ENCODE assay signal across 1 cellular context in the genomic region with DNA sequence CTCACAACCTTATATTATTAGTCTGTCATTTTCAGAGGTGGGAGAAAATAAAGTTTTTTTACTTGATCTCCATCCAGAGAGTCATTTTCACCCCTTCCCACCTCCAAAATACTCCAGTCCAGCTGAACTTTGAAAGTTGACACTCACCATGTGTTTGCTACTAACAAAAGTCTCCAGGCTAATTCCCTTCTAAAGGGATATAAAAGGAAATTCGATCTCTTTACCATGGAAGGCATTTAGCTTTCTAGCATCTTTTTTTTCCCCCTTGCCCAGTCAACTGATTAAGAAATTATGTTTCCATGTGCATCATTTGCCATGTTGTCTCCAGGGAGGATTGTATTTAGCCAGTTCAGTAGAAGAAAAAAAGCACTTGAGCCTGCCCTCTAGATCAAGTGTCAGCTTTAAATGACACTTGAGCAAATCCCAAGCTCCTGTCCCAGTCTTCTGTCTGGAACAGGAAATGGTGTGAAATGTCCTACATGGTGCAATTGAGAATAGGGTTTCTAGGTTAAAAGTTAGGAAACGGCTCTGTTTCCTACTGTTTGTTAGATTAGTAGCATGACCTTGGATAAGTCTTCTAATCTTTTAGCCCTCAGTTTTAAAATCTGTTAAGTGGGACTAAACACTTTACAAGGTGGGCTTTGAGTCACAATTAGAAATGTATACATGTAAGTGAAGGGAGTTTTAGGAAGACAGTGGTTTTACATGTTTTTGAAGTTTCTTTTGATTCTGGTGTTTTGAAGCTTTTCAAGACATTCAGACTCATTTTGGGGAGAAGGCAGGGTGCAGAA.
TF ChIP-seq lines count a peak whose summit lies in the region.

No MANE protein-coding gene starts in this region.

TF ChIP-seq in K562, 482 proteins besides CTCF, POLR2A, EP300 and RAD21 (continued from another document and continues in another):
- TF ChIP-seq, protein P1, sequence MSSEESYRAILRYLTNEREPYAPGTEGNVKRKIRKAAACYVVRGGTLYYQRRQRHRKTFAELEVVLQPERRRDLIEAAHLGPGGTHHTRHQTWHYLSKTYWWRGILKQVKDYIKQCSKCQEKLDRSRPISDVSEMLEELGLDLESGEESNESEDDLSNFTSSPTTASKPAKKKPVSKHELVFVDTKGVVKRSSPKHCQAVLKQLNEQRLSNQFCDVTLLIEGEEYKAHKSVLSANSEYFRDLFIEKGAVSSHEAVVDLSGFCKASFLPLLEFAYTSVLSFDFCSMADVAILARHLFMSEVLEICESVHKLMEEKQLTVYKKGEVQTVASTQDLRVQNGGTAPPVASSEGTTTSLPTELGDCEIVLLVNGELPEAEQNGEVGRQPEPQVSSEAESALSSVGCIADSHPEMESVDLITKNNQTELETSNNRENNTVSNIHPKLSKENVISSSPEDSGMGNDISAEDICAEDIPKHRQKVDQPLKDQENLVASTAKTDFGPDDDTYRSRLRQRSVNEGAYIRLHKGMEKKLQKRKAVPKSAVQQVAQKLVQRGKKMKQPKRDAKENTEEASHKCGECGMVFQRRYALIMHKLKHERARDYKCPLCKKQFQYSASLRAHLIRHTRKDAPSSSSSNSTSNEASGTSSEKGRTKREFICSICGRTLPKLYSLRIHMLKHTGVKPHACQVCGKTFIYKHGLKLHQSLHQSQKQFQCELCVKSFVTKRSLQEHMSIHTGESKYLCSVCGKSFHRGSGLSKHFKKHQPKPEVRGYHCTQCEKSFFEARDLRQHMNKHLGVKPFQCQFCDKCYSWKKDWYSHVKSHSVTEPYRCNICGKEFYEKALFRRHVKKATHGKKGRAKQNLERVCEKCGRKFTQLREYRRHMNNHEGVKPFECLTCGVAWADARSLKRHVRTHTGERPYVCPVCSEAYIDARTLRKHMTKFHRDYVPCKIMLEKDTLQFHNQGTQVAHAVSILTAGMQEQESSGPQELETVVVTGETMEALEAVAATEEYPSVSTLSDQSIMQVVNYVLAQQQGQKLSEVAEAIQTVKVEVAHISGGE (CRISPR knock-in tag; IDR thresholded peaks at IDR 0.05) = no peak
- TF ChIP-seq, protein P2, sequence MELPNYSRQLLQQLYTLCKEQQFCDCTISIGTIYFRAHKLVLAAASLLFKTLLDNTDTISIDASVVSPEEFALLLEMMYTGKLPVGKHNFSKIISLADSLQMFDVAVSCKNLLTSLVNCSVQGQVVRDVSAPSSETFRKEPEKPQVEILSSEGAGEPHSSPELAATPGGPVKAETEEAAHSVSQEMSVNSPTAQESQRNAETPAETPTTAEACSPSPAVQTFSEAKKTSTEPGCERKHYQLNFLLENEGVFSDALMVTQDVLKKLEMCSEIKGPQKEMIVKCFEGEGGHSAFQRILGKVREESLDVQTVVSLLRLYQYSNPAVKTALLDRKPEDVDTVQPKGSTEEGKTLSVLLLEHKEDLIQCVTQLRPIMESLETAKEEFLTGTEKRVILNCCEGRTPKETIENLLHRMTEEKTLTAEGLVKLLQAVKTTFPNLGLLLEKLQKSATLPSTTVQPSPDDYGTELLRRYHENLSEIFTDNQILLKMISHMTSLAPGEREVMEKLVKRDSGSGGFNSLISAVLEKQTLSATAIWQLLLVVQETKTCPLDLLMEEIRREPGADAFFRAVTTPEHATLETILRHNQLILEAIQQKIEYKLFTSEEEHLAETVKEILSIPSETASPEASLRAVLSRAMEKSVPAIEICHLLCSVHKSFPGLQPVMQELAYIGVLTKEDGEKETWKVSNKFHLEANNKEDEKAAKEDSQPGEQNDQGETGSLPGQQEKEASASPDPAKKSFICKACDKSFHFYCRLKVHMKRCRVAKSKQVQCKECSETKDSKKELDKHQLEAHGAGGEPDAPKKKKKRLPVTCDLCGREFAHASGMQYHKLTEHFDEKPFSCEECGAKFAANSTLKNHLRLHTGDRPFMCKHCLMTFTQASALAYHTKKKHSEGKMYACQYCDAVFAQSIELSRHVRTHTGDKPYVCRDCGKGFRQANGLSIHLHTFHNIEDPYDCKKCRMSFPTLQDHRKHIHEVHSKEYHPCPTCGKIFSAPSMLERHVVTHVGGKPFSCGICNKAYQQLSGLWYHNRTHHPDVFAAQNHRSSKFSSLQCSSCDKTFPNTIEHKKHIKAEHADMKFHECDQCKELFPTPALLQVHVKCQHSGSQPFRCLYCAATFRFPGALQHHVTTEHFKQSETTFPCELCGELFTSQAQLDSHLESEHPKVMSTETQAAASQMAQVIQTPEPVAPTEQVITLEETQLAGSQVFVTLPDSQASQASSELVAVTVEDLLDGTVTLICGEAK (IDR thresholded peaks at IDR 0.05) = peak; percentile 74
- TF ChIP-seq, protein P2 (CRISPR knock-in tag; IDR thresholded peaks at IDR 0.05) = no peak; the same call in 1 of the 2 replicates
- TF ChIP-seq, protein P3, sequence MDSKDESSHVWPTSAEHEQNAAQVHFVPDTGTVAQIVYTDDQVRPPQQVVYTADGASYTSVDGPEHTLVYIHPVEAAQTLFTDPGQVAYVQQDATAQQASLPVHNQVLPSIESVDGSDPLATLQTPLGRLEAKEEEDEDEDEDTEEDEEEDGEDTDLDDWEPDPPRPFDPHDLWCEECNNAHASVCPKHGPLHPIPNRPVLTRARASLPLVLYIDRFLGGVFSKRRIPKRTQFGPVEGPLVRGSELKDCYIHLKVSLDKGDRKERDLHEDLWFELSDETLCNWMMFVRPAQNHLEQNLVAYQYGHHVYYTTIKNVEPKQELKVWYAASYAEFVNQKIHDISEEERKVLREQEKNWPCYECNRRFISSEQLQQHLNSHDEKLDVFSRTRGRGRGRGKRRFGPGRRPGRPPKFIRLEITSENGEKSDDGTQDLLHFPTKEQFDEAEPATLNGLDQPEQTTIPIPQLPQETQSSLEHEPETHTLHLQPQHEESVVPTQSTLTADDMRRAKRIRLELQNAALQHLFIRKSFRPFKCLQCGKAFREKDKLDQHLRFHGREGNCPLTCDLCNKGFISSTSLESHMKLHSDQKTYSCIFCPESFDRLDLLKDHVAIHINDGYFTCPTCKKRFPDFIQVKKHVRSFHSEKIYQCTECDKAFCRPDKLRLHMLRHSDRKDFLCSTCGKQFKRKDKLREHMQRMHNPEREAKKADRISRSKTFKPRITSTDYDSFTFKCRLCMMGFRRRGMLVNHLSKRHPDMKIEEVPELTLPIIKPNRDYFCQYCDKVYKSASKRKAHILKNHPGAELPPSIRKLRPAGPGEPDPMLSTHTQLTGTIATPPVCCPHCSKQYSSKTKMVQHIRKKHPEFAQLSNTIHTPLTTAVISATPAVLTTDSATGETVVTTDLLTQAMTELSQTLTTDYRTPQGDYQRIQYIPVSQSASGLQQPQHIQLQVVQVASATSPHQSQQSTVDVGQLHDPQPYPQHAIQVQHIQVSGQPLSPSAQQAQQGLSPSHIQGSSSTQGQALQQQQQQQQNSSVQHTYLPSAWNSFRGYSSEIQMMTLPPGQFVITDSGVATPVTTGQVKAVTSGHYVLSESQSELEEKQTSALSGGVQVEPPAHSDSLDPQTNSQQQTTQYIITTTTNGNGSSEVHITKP (IDR thresholded peaks at IDR 0.05; ENCODE audit: partially characterized antibody) = peak; percentile 57
- peak; percentile 77 for TF ChIP-seq BCOR (IDR thresholded peaks at IDR 0.05)
- peak; percentile 68; the same call in 1 of the 2 replicates for TF ChIP-seq ESRRA (IDR thresholded peaks at IDR 0.05; ENCODE audit: borderline replicate concordance, low read depth)
- TF ChIP-seq, protein P4, sequence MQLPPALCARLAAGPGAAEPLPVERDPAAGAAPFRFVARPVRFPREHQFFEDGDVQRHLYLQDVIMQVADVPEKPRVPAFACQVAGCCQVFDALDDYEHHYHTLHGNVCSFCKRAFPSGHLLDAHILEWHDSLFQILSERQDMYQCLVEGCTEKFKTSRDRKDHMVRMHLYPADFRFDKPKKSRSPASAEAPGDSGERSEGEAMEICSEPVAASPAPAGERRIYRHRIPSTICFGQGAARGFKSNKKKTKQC (CRISPR knock-in tag; IDR thresholded peaks at IDR 0.05) = no peak
- no peak for TF ChIP-seq NFXL1 (CRISPR knock-in tag; IDR thresholded peaks at IDR 0.05)
- no peak for TF ChIP-seq WHSC1 (IDR thresholded peaks at IDR 0.05; ENCODE audit: low read length)
- no peak for TF ChIP-seq ASH1L (IDR thresholded peaks at IDR 0.05; ENCODE audit: borderline replicate concordance, low read depth, partially characterized antibody)
- TF ChIP-seq KLF6 (CRISPR knock-in tag; IDR thresholded peaks at IDR 0.05; ENCODE audit: borderline replicate concordance) = no peak
- TF ChIP-seq, protein P5, sequence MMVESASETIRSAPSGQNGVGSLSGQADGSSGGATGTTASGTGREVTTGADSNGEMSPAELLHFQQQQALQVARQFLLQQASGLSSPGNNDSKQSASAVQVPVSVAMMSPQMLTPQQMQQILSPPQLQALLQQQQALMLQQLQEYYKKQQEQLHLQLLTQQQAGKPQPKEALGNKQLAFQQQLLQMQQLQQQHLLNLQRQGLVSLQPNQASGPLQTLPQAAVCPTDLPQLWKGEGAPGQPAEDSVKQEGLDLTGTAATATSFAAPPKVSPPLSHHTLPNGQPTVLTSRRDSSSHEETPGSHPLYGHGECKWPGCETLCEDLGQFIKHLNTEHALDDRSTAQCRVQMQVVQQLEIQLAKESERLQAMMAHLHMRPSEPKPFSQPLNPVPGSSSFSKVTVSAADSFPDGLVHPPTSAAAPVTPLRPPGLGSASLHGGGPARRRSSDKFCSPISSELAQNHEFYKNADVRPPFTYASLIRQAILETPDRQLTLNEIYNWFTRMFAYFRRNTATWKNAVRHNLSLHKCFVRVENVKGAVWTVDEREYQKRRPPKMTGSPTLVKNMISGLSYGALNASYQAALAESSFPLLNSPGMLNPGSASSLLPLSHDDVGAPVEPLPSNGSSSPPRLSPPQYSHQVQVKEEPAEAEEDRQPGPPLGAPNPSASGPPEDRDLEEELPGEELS (CRISPR knock-in tag; IDR thresholded peaks at IDR 0.05; ENCODE audit: borderline replicate concordance) = no peak
- no peak for TF ChIP-seq ZNF785 (CRISPR knock-in tag; IDR thresholded peaks at IDR 0.05)
- TF ChIP-seq, protein P6, sequence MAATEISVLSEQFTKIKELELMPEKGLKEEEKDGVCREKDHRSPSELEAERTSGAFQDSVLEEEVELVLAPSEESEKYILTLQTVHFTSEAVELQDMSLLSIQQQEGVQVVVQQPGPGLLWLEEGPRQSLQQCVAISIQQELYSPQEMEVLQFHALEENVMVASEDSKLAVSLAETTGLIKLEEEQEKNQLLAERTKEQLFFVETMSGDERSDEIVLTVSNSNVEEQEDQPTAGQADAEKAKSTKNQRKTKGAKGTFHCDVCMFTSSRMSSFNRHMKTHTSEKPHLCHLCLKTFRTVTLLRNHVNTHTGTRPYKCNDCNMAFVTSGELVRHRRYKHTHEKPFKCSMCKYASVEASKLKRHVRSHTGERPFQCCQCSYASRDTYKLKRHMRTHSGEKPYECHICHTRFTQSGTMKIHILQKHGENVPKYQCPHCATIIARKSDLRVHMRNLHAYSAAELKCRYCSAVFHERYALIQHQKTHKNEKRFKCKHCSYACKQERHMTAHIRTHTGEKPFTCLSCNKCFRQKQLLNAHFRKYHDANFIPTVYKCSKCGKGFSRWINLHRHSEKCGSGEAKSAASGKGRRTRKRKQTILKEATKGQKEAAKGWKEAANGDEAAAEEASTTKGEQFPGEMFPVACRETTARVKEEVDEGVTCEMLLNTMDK (IDR thresholded peaks at IDR 0.05; ENCODE audit: borderline replicate concordance, insufficient read depth, low read depth, low read length, poor library complexity, severe bottlenecking) = no peak
- no peak for TF ChIP-seq RBBP5 (IDR thresholded peaks at IDR 0.05; ENCODE audit: borderline replicate concordance, insufficient read depth, low read length, poor library complexity, severe bottlenecking)
- no peak for TF ChIP-seq LCOR (CRISPR knock-in tag; IDR thresholded peaks at IDR 0.05)
- TF ChIP-seq MXI1 (IDR thresholded peaks at IDR 0.05; ENCODE audit: low read depth, low read length) = no peak
- TF ChIP-seq, protein P7, sequence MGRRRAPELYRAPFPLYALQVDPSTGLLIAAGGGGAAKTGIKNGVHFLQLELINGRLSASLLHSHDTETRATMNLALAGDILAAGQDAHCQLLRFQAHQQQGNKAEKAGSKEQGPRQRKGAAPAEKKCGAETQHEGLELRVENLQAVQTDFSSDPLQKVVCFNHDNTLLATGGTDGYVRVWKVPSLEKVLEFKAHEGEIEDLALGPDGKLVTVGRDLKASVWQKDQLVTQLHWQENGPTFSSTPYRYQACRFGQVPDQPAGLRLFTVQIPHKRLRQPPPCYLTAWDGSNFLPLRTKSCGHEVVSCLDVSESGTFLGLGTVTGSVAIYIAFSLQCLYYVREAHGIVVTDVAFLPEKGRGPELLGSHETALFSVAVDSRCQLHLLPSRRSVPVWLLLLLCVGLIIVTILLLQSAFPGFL (CRISPR knock-in tag; IDR thresholded peaks at IDR 0.05) = no peak
